8 cellular contexts compared by ENCODE assay signal in the genomic region with DNA sequence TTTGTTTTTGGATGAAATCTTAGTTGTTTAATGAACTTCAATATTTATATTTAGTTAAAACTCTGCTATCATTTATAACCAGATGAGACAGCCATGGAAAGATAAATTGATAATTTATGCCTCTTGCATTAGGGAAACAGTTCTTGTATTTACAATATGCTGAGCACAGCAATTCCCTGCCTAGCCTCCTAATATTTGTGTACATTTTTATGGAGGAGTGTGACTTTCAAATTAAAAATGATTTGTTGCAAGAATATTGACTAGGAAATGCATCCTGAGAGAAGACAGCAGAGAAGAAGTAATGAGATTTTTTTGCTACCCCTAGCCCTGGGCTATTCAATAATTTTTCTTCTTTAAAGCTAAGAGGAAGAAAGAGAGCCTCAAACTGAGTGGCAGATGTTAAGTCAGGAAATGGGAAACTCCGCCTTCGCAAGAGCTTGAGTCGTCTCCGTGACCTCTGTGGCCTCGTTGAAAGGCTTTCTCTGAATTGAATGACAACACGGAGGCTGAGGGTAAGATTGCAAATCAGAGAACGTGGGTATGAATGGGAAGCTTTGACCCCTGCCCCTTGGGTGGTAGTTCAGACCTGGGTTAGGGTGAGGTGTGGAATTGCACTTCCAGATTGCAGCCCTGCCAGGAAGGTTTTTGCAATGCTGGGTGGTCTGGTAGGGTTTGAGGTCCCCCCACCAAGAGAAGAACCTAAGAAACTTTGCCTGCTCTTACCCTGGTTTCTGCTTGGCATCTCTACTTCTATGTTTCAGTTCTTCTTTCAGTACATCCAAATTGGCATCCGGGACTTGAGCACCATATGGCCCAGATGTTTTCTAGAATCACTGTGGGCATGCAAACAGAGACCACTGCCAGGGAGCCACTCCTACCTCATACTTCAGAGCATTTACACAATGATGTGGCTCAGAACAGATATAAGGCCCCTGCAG.
DNase-seq lines count a peak whose midpoint lies in the region; ATAC-seq and TF ChIP-seq lines count a peak whose summit lies in the region.

No MANE protein-coding gene starts in this region.

- ATAC-seq in CD8-positive, alpha-beta T cell = peak; percentile 44
- peak; percentile 93 for ATAC-seq in GM19372 (IDR thresholded peaks at IDR 0.05; ENCODE audit: low read depth, unreplicated experiment)
- peak; percentile 89 for ATAC-seq in HG03175 (IDR thresholded peaks at IDR 0.05; ENCODE audit: unreplicated experiment)

- no peaks in the 10 kb centered on the region for H3K9me3 ChIP-seq in CD8-positive, alpha-beta T cell (ENCODE audit: low read length)

- peak in 4 of 7 experiments; percentile 2 to 20 (median 9) for DNase-seq in CD8-positive, alpha-beta T cell
- DNase-seq in SKM-1 (lab: John Stamatoyannopoulos, UW; ENCODE audit: unreplicated experiment) (peak; percentile 70), left kidney (ENCODE audit: low read depth, low spot score) (peak; percentile 59), NCI-H1930 (lab: John Stamatoyannopoulos, UW) (no peak), HEK293T (ENCODE audit: extremely low spot score) (no peak)
- no peak for DNase-seq in activated CD4-positive, CD25-positive, alpha-beta regulatory T cell (lab: John Stamatoyannopoulos, UW)

- POLR2A ChIA-PET in CD8-positive, alpha-beta T cell (lab: Charles Lee) = interaction anchor here (0.6 kb wide), 2 partner anchors 12 to 375 kb away, joined by 3 read pairs; no protein-coding TSS in a partner anchor
- POLR2A ChIA-PET in HEK293T (lab: Yijun Ruan, JAX) = no interaction called here

- no peak overlapping the region for H3K27ac ChIP-seq in CD8-positive, alpha-beta T cell (ENCODE audit: low read depth, low read length)

- H3K4me3 ChIP-seq in CD8-positive, alpha-beta T cell (ENCODE audit: low read depth, low read length) = no peak overlapping the region

- peaks cover 12% of the 10 kb centered on the region for H3K4me1 Mint-ChIP-seq in CD8-positive, alpha-beta T cell (ENCODE audit: low read depth)

- intact Hi-C loops in CD8-positive, alpha-beta T cell (cut with DNase I, micrococcal nuclease) = no loop called here

- no peaks in the 10 kb centered on the region for H3K36me3 Mint-ChIP-seq in CD8-positive, alpha-beta T cell

- peaks cover 2% of the 10 kb centered on the region for H3K27me3 Mint-ChIP-seq in CD8-positive, alpha-beta T cell (ENCODE audit: low read depth)

- H3K4me3 Mint-ChIP-seq in CD8-positive, alpha-beta T cell = no peak overlapping the region

- H3K36me3 ChIP-seq in CD8-positive, alpha-beta T cell (ENCODE audit: insufficient read depth, low read length) = no peaks in the 10 kb centered on the region

- H3K27me3 ChIP-seq in CD8-positive, alpha-beta T cell (ENCODE audit: insufficient read depth, low read length) = no peaks in the 10 kb centered on the region

- no peak overlapping the region for H3K27ac Mint-ChIP-seq in CD8-positive, alpha-beta T cell

- peaks cover 2% of the 10 kb centered on the region for H3K9me3 Mint-ChIP-seq in CD8-positive, alpha-beta T cell

- CTCF ChIA-PET in CD8-positive, alpha-beta T cell (lab: Charles Lee) = no interaction called here
- CTCF ChIA-PET in HEK293T (lab: Yijun Ruan, JAX) = no interaction called here

- TF ChIP-seq CTCF in CD8-positive, alpha-beta T cell (IDR thresholded peaks at IDR 0.05) = no peak

- peaks cover 10% of the 10 kb centered on the region for H3K4me1 ChIP-seq in CD8-positive, alpha-beta T cell (ENCODE audit: insufficient read depth, low read length)

TF ChIP-seq in HEK293T, 16 proteins besides CTCF, POLR2A, EP300 and RAD21:
- no peak for TF ChIP-seq FOXK2 (IDR thresholded peaks at IDR 0.05)
- TF ChIP-seq NFRKB (IDR thresholded peaks at IDR 0.05) = no peak
- no peak for TF ChIP-seq L3MBTL2 (conservative IDR thresholded peaks at IDR 0.05)
- TF ChIP-seq SUZ12 (IDR thresholded peaks at IDR 0.05) = no peak
- no peak for TF ChIP-seq FOXM1 (IDR thresholded peaks at IDR 0.05; ENCODE audit: borderline replicate concordance)
TF ChIP-seq in HEK293T: peak in this region for 0.

Comparison
In these comparisons a context has a peak if more than half of its experiments do, and no peak if none do; other contexts are left out.
1. DNase-seq: peak in CD8-positive, alpha-beta T cell (4 of 7), SKM-1 (single experiment) and left kidney (single experiment); none in NCI-H1930 (0 of 2), activated CD4-positive, CD25-positive, alpha-beta regulatory T cell (0 of 4) and HEK293T (single experiment).
2. Peak in every context shown above with its lines, with median percentiles within 50 percentile points of each other: ATAC-seq.